17 cellular contexts compared by ENCODE assay signal in genomic region chr2:171025199-171025598, GRCh38.
DNase-seq lines count a peak whose midpoint lies in the region; ATAC-seq and TF ChIP-seq lines count a peak whose summit lies in the region.
"Had no signal": no experiment of that assay in that cellular context is flagged by ENCODE, and none has a peak within 500 bp of the region (broad histone marks: within the 10 kb centered on the region; RNA-seq: fewer than 3 reads in every experiment).

No MANE protein-coding gene starts in this region.

- intact Hi-C loops in CD8-positive, alpha-beta T cell (cut with DNase I, micrococcal nuclease), result no loop called here

- H3K36me3 Mint-ChIP-seq in CD8-positive, alpha-beta T cell, result peaks cover 59% of the 10 kb centered on the region
- H3K36me3 Mint-ChIP-seq in mesothelial cell of epicardium, result peaks cover 21% of the 10 kb centered on the region

- H3K27me3 ChIP-seq in CD8-positive, alpha-beta T cell (ENCODE audit: insufficient read depth, low read length), result no peaks in the 10 kb centered on the region
- H3K27me3 ChIP-seq: BLaER1 treated with 17β-estradiol and CSF1 and Interleukin-3, amounts not matched to agents 10 nM and 100 nM had no signal

- no peaks in the 10 kb centered on the region for H3K9me3 Mint-ChIP-seq in CD8-positive, alpha-beta T cell
- H3K9me3 Mint-ChIP-seq in mesothelial cell of epicardium, result no peaks in the 10 kb centered on the region
- H3K9me3 Mint-ChIP-seq: CD4-positive, alpha-beta T cell; IgD-negative memory B cell had no signal

- no peak for DNase-seq in CD8-positive, alpha-beta T cell
- peak; percentile 26 for DNase-seq in fibroblast of villous mesenchyme (ENCODE audit: low read depth)
- DNase-seq in mesothelial cell of epicardium (ENCODE audit: low spot score in 2 of 2, unreplicated experiment in 2 of 2), result no peak
- DNase-seq in activated CD4-positive, CD25-positive, alpha-beta regulatory T cell treated with anti-CD3 and anti-CD28 coated beads, Interleukin-2, amount 50 U/mL, for 72 hours, result no peak
- DNase-seq in NCI-H526 (lab: John Stamatoyannopoulos, UW), result no peak
- DNase-seq in UCSD-AML1 (lab: John Stamatoyannopoulos, UW; ENCODE audit: unreplicated experiment), result no peak
- DNase-seq in stimulated activated naive CD4-positive, alpha-beta T cell (lab: John Stamatoyannopoulos, UW), result no peak
- DNase-seq: ACHN; CD4-positive, alpha-beta T cell; DMS153; DMS79 treated with DMSO at 0.1 percent for 48 hours; EL; GDM1 had no signal

- H3K27ac ChIP-seq in CD8-positive, alpha-beta T cell (ENCODE audit: low read depth, low read length), result no peak overlapping the region
- no peak overlapping the region for H3K27ac ChIP-seq in HEK293 (ENCODE audit: extremely low read depth, low read depth, low read length)
- H3K27ac ChIP-seq: BLaER1 treated with 17β-estradiol and CSF1 and Interleukin-3, amounts not matched to agents 10 nM and 100 nM had no signal

- H3K9me3 ChIP-seq in CD8-positive, alpha-beta T cell (ENCODE audit: low read length), result no peaks in the 10 kb centered on the region
- H3K9me3 ChIP-seq in HEK293 (ENCODE audit: control insufficient read depth, insufficient read depth, low read depth, low read length), result no peaks in the 10 kb centered on the region
- H3K9me3 ChIP-seq: BLaER1 treated with 17β-estradiol and CSF1 and Interleukin-3, amounts not matched to agents 10 nM and 100 nM; HAP-1 had no signal

- no peak for TF ChIP-seq CTCF in CD8-positive, alpha-beta T cell (IDR thresholded peaks at IDR 0.05)
- no peak for TF ChIP-seq CTCF in HEK293 (tag by site-specific recombination; IDR thresholded peaks at IDR 0.05)
- TF ChIP-seq CTCF in fibroblast of villous mesenchyme (IDR thresholded peaks at IDR 0.05; ENCODE audit: insufficient read depth, low read depth, low read length), result no peak
- no peak for TF ChIP-seq CTCF in mesothelial cell of epicardium (IDR thresholded peaks at IDR 0.05; ENCODE audit: unreplicated experiment)

- H3K27me3 Mint-ChIP-seq in CD8-positive, alpha-beta T cell (ENCODE audit: low read depth), result no peaks in the 10 kb centered on the region
- no peaks in the 10 kb centered on the region for H3K27me3 Mint-ChIP-seq in mesothelial cell of epicardium (ENCODE audit: low read depth)
- H3K27me3 Mint-ChIP-seq: CD4-positive, alpha-beta T cell; IgD-negative memory B cell had no signal

- ATAC-seq in CD8-positive, alpha-beta T cell, result no peak

- H3K4me3 ChIP-seq in CD8-positive, alpha-beta T cell (ENCODE audit: low read depth, low read length), result no peak overlapping the region
- H3K4me3 ChIP-seq in HEK293 (ENCODE audit: low read depth, low read length) (no peak overlapping the region), fibroblast of villous mesenchyme (ENCODE audit: low read depth, low read length) (no peak overlapping the region)
- H3K4me3 ChIP-seq: BLaER1 treated with 17β-estradiol and CSF1 and Interleukin-3, amounts not matched to agents 10 nM and 100 nM; HAP-1 had no signal

- no peaks in the 10 kb centered on the region for H3K36me3 ChIP-seq in CD8-positive, alpha-beta T cell (ENCODE audit: insufficient read depth, low read length)
- H3K36me3 ChIP-seq in HEK293 (ENCODE audit: control insufficient read depth in 2 of 2, insufficient read depth in 1 of 2, low read length in 2 of 2), result peaks cover 0 to 13% of the 10 kb centered on the region in 2 experiments; a peak in 2 of 3 replicates

- no peaks in the 10 kb centered on the region for H3K4me1 ChIP-seq in CD8-positive, alpha-beta T cell (ENCODE audit: insufficient read depth, low read length)
- H3K4me1 ChIP-seq in HEK293 (ENCODE audit: control insufficient read depth, insufficient read depth, low read length), result peaks cover 6% of the 10 kb centered on the region
- H3K4me1 ChIP-seq: BLaER1 treated with 17β-estradiol and CSF1 and Interleukin-3, amounts not matched to agents 10 nM and 100 nM had no signal

- H3K4me3 Mint-ChIP-seq in CD8-positive, alpha-beta T cell, result no peak overlapping the region
- no peak overlapping the region for H3K4me3 Mint-ChIP-seq in mesothelial cell of epicardium
- H3K4me3 Mint-ChIP-seq: CD4-positive, alpha-beta T cell; IgD-negative memory B cell had no signal

- H3K27ac Mint-ChIP-seq in CD8-positive, alpha-beta T cell, result peak overlapping the region; percentile 21
- peak overlapping the region; percentile 23 for H3K27ac Mint-ChIP-seq in mesothelial cell of epicardium
- H3K27ac Mint-ChIP-seq: CD4-positive, alpha-beta T cell had no signal

- POLR2A ChIA-PET in CD8-positive, alpha-beta T cell (lab: Charles Lee), result no interaction called here
- POLR2A ChIA-PET in HEK293 (lab: Yijun Ruan, JAX), result interaction anchor here (0.6 kb wide), 1 partner anchor 90 kb away, joined by 3 read pairs; no protein-coding TSS in a partner anchor

- CTCF ChIA-PET in CD8-positive, alpha-beta T cell (lab: Charles Lee), result interaction anchor here (1.4 kb wide), 1 partner anchor 61 kb away, joined by 3 read pairs; no protein-coding TSS in a partner anchor
- CTCF ChIA-PET in HEK293 (lab: Yijun Ruan, JAX), result no interaction called here

- H3K4me1 Mint-ChIP-seq in CD8-positive, alpha-beta T cell (ENCODE audit: low read depth), result peaks cover 10% of the 10 kb centered on the region
- peaks cover 20% of the 10 kb centered on the region for H3K4me1 Mint-ChIP-seq in mesothelial cell of epicardium

TF ChIP-seq in HEK293, 187 proteins besides CTCF, POLR2A, EP300 and RAD21:
- TF ChIP-seq ZNF214 (tag by site-specific recombination; IDR thresholded peaks at IDR 0.05; ENCODE audit: borderline replicate concordance) (no peak), PRDM6 (tag by site-specific recombination; IDR thresholded peaks at IDR 0.05) (0 out of 2 replicates have a peak, but pooled peaks have one; percentile 17)
